16 cellular contexts compared by ENCODE assay signal in genomic region chr11:70365536-70365912, GRCh38. TPM values are rescaled to one million over a fixed set of nuclear protein-coding genes. Genes with fewer than 3 reads are reported as not detected.
DNase-seq lines count a peak whose midpoint lies in the region; ATAC-seq and TF ChIP-seq lines count a peak whose summit lies in the region.
"Had no signal": no experiment of that assay in that cellular context is flagged by ENCODE, and none has a peak within 500 bp of the region (broad histone marks: within the 10 kb centered on the region; RNA-seq: fewer than 3 reads in every experiment).

No MANE protein-coding gene starts in this region.

- no peak for ATAC-seq in GM21786 (IDR thresholded peaks at IDR 0.05; ENCODE audit: unreplicated experiment)

- DNase-seq in T-helper 2 cell treated with Interferon-gamma antibody and Interleukin-4, amounts not matched to agents 5 μg/mL and 100 μg/mL, for 36 hours (ENCODE audit: low spot score) = no peak
- DNase-seq in T-helper 2 cell (no peak), NCI-H526 treated with DMSO at 0.1 percent for 48 hours (lab: John Stamatoyannopoulos, UW) (peak; percentile 92), neural crest cell (ENCODE audit: low read depth, low spot score) (no peak), NCI-H2081 (lab: John Stamatoyannopoulos, UW) (no peak)
- no peak for DNase-seq in stimulated activated CD4-positive, alpha-beta T cell treated with anti-CD3 and anti-CD28 coated beads, Interleukin-4, amount 100 ng/mL, for 24 hours
- DNase-seq: BE2C, Karpas-422, mesendoderm, NCI-H146, NCI-H82, T1000, thyroid gland had no signal

- no peaks in the 10 kb centered on the region for H3K27me3 Mint-ChIP-seq in T-helper 2 cell treated with Interferon-gamma antibody and Interleukin-4, amounts not matched to agents 5 μg/mL and 100 μg/mL, for 36 hours (ENCODE audit: low read depth)
- no peaks in the 10 kb centered on the region for H3K27me3 Mint-ChIP-seq in activated naive CD8-positive, alpha-beta T cell
- no peaks in the 10 kb centered on the region for H3K27me3 Mint-ChIP-seq in neural crest cell (ENCODE audit: low read depth)

- H3K27ac Mint-ChIP-seq in T-helper 2 cell treated with Interferon-gamma antibody and Interleukin-4, amounts not matched to agents 5 μg/mL and 100 μg/mL, for 36 hours = peak overlapping the region; percentile 84
- H3K27ac Mint-ChIP-seq in activated naive CD8-positive, alpha-beta T cell = peak overlapping the region; percentile 94
- H3K27ac Mint-ChIP-seq in neural crest cell (ENCODE audit: unreplicated experiment) = peak overlapping the region; percentile 23
- H3K27ac Mint-ChIP-seq: neural progenitor cell had no signal

- H3K36me3 Mint-ChIP-seq in T-helper 2 cell treated with Interferon-gamma antibody and Interleukin-4, amounts not matched to agents 5 μg/mL and 100 μg/mL, for 36 hours (ENCODE audit: low read depth) = peaks cover 47% of the 10 kb centered on the region
- peaks cover 30% of the 10 kb centered on the region for H3K36me3 Mint-ChIP-seq in activated naive CD8-positive, alpha-beta T cell
- peaks cover 29% of the 10 kb centered on the region for H3K36me3 Mint-ChIP-seq in neural crest cell (ENCODE audit: low read depth)

- H3K4me1 Mint-ChIP-seq in T-helper 2 cell treated with Interferon-gamma antibody and Interleukin-4, amounts not matched to agents 5 μg/mL and 100 μg/mL, for 36 hours (ENCODE audit: low read depth) = peaks cover 29% of the 10 kb centered on the region
- H3K4me1 Mint-ChIP-seq in activated naive CD8-positive, alpha-beta T cell (ENCODE audit: low read depth) = peaks cover 33% of the 10 kb centered on the region
- H3K4me1 Mint-ChIP-seq in neural crest cell = peaks cover 7% of the 10 kb centered on the region

- no peaks in the 10 kb centered on the region for H3K9me3 Mint-ChIP-seq in T-helper 2 cell treated with Interferon-gamma antibody and Interleukin-4, amounts not matched to agents 5 μg/mL and 100 μg/mL, for 36 hours
- H3K9me3 Mint-ChIP-seq in activated naive CD8-positive, alpha-beta T cell (ENCODE audit: low read depth) = no peaks in the 10 kb centered on the region
- no peaks in the 10 kb centered on the region for H3K9me3 Mint-ChIP-seq in neural crest cell

- TF ChIP-seq CTCF in neural crest cell (conservative IDR thresholded peaks at IDR 0.05) = no peak

- H3K4me3 Mint-ChIP-seq in T-helper 2 cell treated with Interferon-gamma antibody and Interleukin-4, amounts not matched to agents 5 μg/mL and 100 μg/mL, for 36 hours = peak overlapping the region; percentile 79
- peak overlapping the region; percentile 83 for H3K4me3 Mint-ChIP-seq in activated naive CD8-positive, alpha-beta T cell
- no peak overlapping the region for H3K4me3 Mint-ChIP-seq in neural crest cell
- H3K4me3 Mint-ChIP-seq: neural progenitor cell had no signal

RNA-seq across cellular contexts. Expression of gene CTTN, which starts 32.8 kb away (rescaled TPM):
- total RNA-seq in neural crest cell = 146 and 147 TPM in 2 replicates

Comparison
In these comparisons a context has a peak if more than half of its experiments do, and no peak if none do; other contexts are left out.
1. H3K27ac Mint-ChIP-seq: peak in every context shown above with its lines; median percentile 94 in activated naive CD8-positive, alpha-beta T cell; 84 in T-helper 2 cell treated with Interferon-gamma antibody and Interleukin-4, amounts not matched to agents 5 μg/mL and 100 μg/mL, for 36 hours; 23 in neural crest cell.